ENCODE assay signal across 8 cellular contexts in genomic region chr10:13528875-13529713, GRCh38. TPM values are rescaled to one million over a fixed set of nuclear protein-coding genes. Genes with fewer than 3 reads are reported as not detected.
DNase-seq lines count a peak whose midpoint lies in the region; ATAC-seq, FAIRE-seq and TF ChIP-seq lines count a peak whose summit lies in the region.

TSS of gene BEND7 (minus strand) at chr10:13529014. CDS start at chr10:13528533, 481 bp downstream.

- in situ Hi-C loops in GM13977 (cut with MboI; ENCODE audit: low pct_unique_long_range_greater_than_20kb, low sequenced_read_pairs, unreplicated experiment): no loop called here

- H3K4me3 Mint-ChIP-seq in activated B cell treated with CpG ODN at 0.5 μM for 24 hours (peak within 1 kb of the TSS; percentile 66), neural crest cell (peak within 1 kb of the TSS; percentile 91)

- H3K9me3 Mint-ChIP-seq in activated B cell treated with CpG ODN at 0.5 μM for 24 hours: no peaks in the 10 kb centered on the region
- H3K9me3 Mint-ChIP-seq in neural crest cell: no peaks in the 10 kb centered on the region

- H3K4me1 Mint-ChIP-seq in activated B cell treated with CpG ODN at 0.5 μM for 24 hours: peaks cover 5% of the 10 kb centered on the region
- H3K4me1 Mint-ChIP-seq in neural crest cell: peaks cover 20% of the 10 kb centered on the region

- H3K36me3 Mint-ChIP-seq in activated B cell treated with CpG ODN at 0.5 μM for 24 hours (ENCODE audit: low read depth) (no peaks in the 10 kb centered on the region), neural crest cell (ENCODE audit: low read depth) (peaks cover 4% of the 10 kb centered on the region)

- H3K27me3 Mint-ChIP-seq in activated B cell treated with CpG ODN at 0.5 μM for 24 hours (peaks cover 52% of the 10 kb centered on the region), neural crest cell (ENCODE audit: low read depth) (peaks cover 17% of the 10 kb centered on the region)

- DNase-seq in AG04449 (ENCODE audit: low read depth, low spot score) (no peak), GM13977 (ENCODE audit: low spot score) (peak; percentile 83), activated B cell treated with CpG ODN at 0.5 μM for 24 hours (peak; percentile 19), frontal cortex (ENCODE audit: low spot score in 2 of 2) (peak; percentile 77 to 82), neural crest cell (ENCODE audit: low read depth, low spot score) (peak; percentile 43), hippocampal formation (lab: John Stamatoyannopoulos, UW) (no peak)

- no peak for FAIRE-seq in frontal cortex (lab: Jason Lieb, UNC)

- ATAC-seq in activated B cell treated with CpG ODN at 0.5 μM for 24 hours (ENCODE audit: low read depth): peak; percentile 69
- ATAC-seq in HG03025 (IDR thresholded peaks at IDR 0.05; ENCODE audit: low FRiP score, unreplicated experiment): no peak
- no peak for ATAC-seq in GM21528 (IDR thresholded peaks at IDR 0.05; ENCODE audit: low FRiP score, unreplicated experiment)

- no peak for TF ChIP-seq CTCF in AG04449 (IDR thresholded peaks at IDR 0.05; ENCODE audit: insufficient read depth, low read length, missing control alignments)
- TF ChIP-seq CTCF in GM13977 (IDR thresholded peaks at IDR 0.05; ENCODE audit: extremely low read depth, insufficient read depth, missing control alignments): peak; percentile 15
- TF ChIP-seq CTCF in activated B cell treated with CpG ODN at 0.5 μM for 24 hours (IDR thresholded peaks at IDR 0.05): no peak
- no peak for TF ChIP-seq CTCF in neural crest cell (conservative IDR thresholded peaks at IDR 0.05)

- peak within 1 kb of the TSS; percentile 57 for H3K4me3 ChIP-seq in AG04449 (ENCODE audit: low read depth, low read length)

- H3K27ac Mint-ChIP-seq in activated B cell treated with CpG ODN at 0.5 μM for 24 hours (no peak within 1 kb of the TSS), neural crest cell (ENCODE audit: unreplicated experiment) (no peak within 1 kb of the TSS)

- POLR2A ChIA-PET in AG04449 (lab: Yijun Ruan, JAX) (no interaction called here), activated B cell treated with CpG ODN at 0.5 μM for 24 hours (lab: Charles Lee) (no interaction called here)

- CTCF ChIA-PET in AG04449 (lab: Yijun Ruan, JAX) (interaction anchor here (0.7 to 3.0 kb wide), 5 partner anchors 7 to 303 kb away, joined by 3 to 19 read pairs (median 3); no protein-coding TSS in a partner anchor), activated B cell treated with CpG ODN at 0.5 μM for 24 hours (lab: Charles Lee) (no interaction called here)

- intact Hi-C loops in activated B cell treated with CpG ODN at 0.5 μM for 24 hours (cut with micrococcal nuclease): no loop called here

RNA-seq across cellular contexts. Expression of gene BEND7, which starts in this region (rescaled TPM):
- total RNA-seq in activated B cell treated with CpG ODN at 0.5 μM for 24 hours: not detected in 2 replicates
- total RNA-seq in frontal cortex: 9.8 TPM
- total RNA-seq in neural crest cell: 21.9 and 25.0 TPM in 2 replicates

Comparison
In these comparisons a context has a peak if more than half of its experiments do, and no peak if none do; other contexts are left out.
1. RNA of gene BEND7 (total RNA-seq): 21.9 to 25.0 TPM in neural crest cell and 9.8 TPM in frontal cortex (single experiment); not detected in activated B cell treated with CpG ODN at 0.5 μM for 24 hours; every median in the first group is over 10 times any median in the second.
2. Peak in DNase-seq and ATAC-seq in activated B cell treated with CpG ODN at 0.5 μM for 24 hours; RNA of the gene not detected or under 1 TPM.
3. DNase-seq: peak in GM13977 (single experiment), frontal cortex (2 of 2) and neural crest cell (single experiment); none in AG04449 (single experiment) and hippocampal formation (0 of 2).